23 cellular contexts compared by ENCODE assay signal in the genomic region with DNA sequence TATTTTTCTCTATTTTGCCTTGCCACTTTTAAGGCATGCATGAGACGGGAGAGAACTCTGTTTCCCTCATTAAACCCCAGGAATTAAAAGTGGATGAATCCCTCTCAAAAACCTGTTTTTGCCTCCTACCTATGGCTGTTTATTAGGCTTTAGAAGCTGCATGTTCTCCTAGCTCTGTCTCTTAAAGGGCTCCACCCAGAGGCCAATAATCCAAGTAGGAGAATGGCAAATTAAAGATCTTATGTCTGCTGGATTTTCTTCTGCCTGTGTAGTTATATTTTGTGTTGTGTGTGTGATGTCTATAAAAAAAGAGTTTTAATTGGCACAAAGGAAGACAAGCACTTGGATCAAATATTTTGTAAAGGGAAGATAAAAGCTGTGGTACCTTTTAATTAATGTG. TPM values are rescaled to one million over a fixed set of nuclear protein-coding genes. Genes with fewer than 3 reads are reported as not detected.
DNase-seq lines count a peak whose midpoint lies in the region; ATAC-seq, FAIRE-seq and TF ChIP-seq lines count a peak whose summit lies in the region.
"Had no signal": no experiment of that assay in that cellular context is flagged by ENCODE, and none has a peak within 500 bp of the region (broad histone marks: within the 10 kb centered on the region; RNA-seq: fewer than 3 reads in every experiment).

No MANE protein-coding gene starts in this region.

- no peaks in the 10 kb centered on the region for H3K79me2 ChIP-seq in HepG2 (ENCODE audit: insufficient read depth, low read length)

- POLR2A ChIA-PET in HepG2 (lab: Yijun Ruan, JAX) = no interaction called here

- no peak for FAIRE-seq in HepG2 (lab: Jason Lieb, UNC)
- FAIRE-seq: endothelial cell of umbilical vein, keratinocyte, pancreas had no signal

- CTCF ChIA-PET in HepG2 (lab: Yijun Ruan, JAX; ENCODE audit: low intra/inter-chr PET ratio, low total read pairs) = no interaction called here

- ATAC-seq in HepG2 (no peak), GM19395 (IDR thresholded peaks at IDR 0.05; ENCODE audit: unreplicated experiment) (no peak), GM18498 (IDR thresholded peaks at IDR 0.05; ENCODE audit: unreplicated experiment) (no peak)
- ATAC-seq: activated naive CD4-positive, alpha-beta T cell treated with anti-CD3 and anti-CD28 coated beads, Interleukin-2, amount 50 U/mL, for 72 hours; mucosa of descending colon; pancreas had no signal

- peak; percentile 12 for TF ChIP-seq CTCF in brain microvascular endothelial cell (IDR thresholded peaks at IDR 0.05; ENCODE audit: low read depth, low read length, missing control alignments)
- TF ChIP-seq CTCF in HepG2 (CRISPR knock-in tag; IDR thresholded peaks at IDR 0.05) = no peak

- intact Hi-C loops in HepG2 (cut with micrococcal nuclease; ENCODE audit: unreplicated experiment) = no loop called here

- in situ Hi-C loops in Caki2 (cut with HindIII; ENCODE audit: low pct_unique_long_range_greater_than_20kb, low sequenced_read_pairs) = no loop called here
- in situ Hi-C loops in brain microvascular endothelial cell (cut with HindIII; ENCODE audit: low pct_ligation_motif_present, low sequenced_read_pairs) = no loop called here
- in situ Hi-C loops in HepG2 (cut with HindIII; ENCODE audit: extremely low pct_ligation_motif_present, low pct_unique_long_range_greater_than_20kb) = no loop called here

- H3K9ac ChIP-seq in HepG2 (ENCODE audit: insufficient read depth, low read depth, low read length) = no peak overlapping the region
- H3K9ac ChIP-seq: BLaER1, KMS-11 had no signal

- H3K36me3 ChIP-seq in brain microvascular endothelial cell (replicated peaks) (no peaks in the 10 kb centered on the region), HepG2 (replicated peaks in 1 of 2; ENCODE audit: control insufficient read depth in 1 of 2, insufficient read depth in 2 of 2, low read length in 2 of 2) (no peaks in the 10 kb centered on the region)
- H3K36me3 ChIP-seq: BLaER1, pancreas, vagina had no signal

- no peak overlapping the region for H3K4me3 ChIP-seq in brain microvascular endothelial cell (ENCODE audit: low read depth, low read length)
- H3K4me3 ChIP-seq in HepG2 (replicated peaks in 1 of 3; ENCODE audit: insufficient read depth in 1 of 3, low read depth in 2 of 3, low read length in 3 of 3) = no peak overlapping the region
- H3K4me3 ChIP-seq: BLaER1, mucosa of descending colon, pancreas, smooth muscle cell, vagina had no signal

- no peak for TF ChIP-seq RAD21 in HepG2 (CRISPR knock-in tag; IDR thresholded peaks at IDR 0.05)

- H3K9me3 ChIP-seq in HepG2 (ENCODE audit: low read length) = peaks cover 22% of the 10 kb centered on the region
- H3K9me3 ChIP-seq: BLaER1, mucosa of descending colon, pancreas, vagina had no signal

- no peak overlapping the region for H3K4me2 ChIP-seq in HepG2 (ENCODE audit: low read depth, low read length)
- H3K4me2 ChIP-seq: BLaER1, KMS-11, smooth muscle cell had no signal

- TF ChIP-seq EP300 in HepG2 (IDR thresholded peaks at IDR 0.05; ENCODE audit: low read depth in 2 of 2, low read length in 2 of 2) = no peak
- no peak for TF ChIP-seq EP300 in HepG2 (CRISPR knock-in tag; IDR thresholded peaks at IDR 0.05; ENCODE audit: borderline replicate concordance)

- H3K27ac ChIP-seq in brain microvascular endothelial cell (no peak overlapping the region), HepG2 (ENCODE audit: extremely low read length, insufficient read depth, low read length) (no peak overlapping the region)
- H3K27ac ChIP-seq: BLaER1, KMS-11, pancreas, vagina had no signal

- WGBS in HepG2 (ENCODE audit: low lambda C conversion rate) = 0% methylated on average over 1 of the region's 1 CpG

- H2AFZ ChIP-seq in HepG2 (ENCODE audit: low read length) = no peak overlapping the region

- DNase-seq in Caki2 (ENCODE audit: low read depth) (peak; percentile 2), LHCN-M2 (ENCODE audit: low read depth) (peak; percentile 0), brain microvascular endothelial cell (no peak), midbrain (lab: John Stamatoyannopoulos, UW) (peak; percentile 5), HepG2 (ENCODE audit: low spot score) (no peak), NCI-H446 (lab: John Stamatoyannopoulos, UW) (no peak)
- DNase-seq: activated CD4-positive, alpha-beta T cell treated with anti-CD3 and anti-CD28 coated beads, Interleukin-2, amount 10 ng/mL, durations not matched to agents 7 days and 5 days; caudate nucleus; glutamatergic neuron; mucosa of descending colon; NCI-H2029; NCI-H774; pancreas; T1000 had no signal

- H3K27me3 ChIP-seq in brain microvascular endothelial cell (replicated peaks) (no peaks in the 10 kb centered on the region), HepG2 (ENCODE audit: control insufficient read depth in 1 of 2, insufficient read depth in 2 of 2, low read length in 2 of 2) (no peaks in the 10 kb centered on the region)
- H3K27me3 ChIP-seq: pancreas, vagina had no signal

- H4K20me1 ChIP-seq in HepG2 (ENCODE audit: insufficient read depth, low read length) = no peaks in the 10 kb centered on the region
- H4K20me1 ChIP-seq: BLaER1 had no signal

- BruUV-seq in HepG2 (replicated peaks; lab: Mats Ljungman, UMichigan) = no TSS peak

- no peak for TF ChIP-seq POLR2A in HepG2 (IDR thresholded peaks at IDR 0.05; ENCODE audit: insufficient read depth in 1 of 2, low read depth in 2 of 2, low read length in 2 of 2)

- H3K4me1 ChIP-seq in HepG2 (ENCODE audit: insufficient read depth, low read length) = no peaks in the 10 kb centered on the region
- H3K4me1 ChIP-seq: BLaER1, pancreas, vagina had no signal

RNA-seq across cellular contexts. Expression of gene MAGEC1, which starts 32.4 kb away (rescaled TPM):
- total RNA-seq in Caki2 (2014; rRNA removed; shearing (Covaris generic); ENCODE audit: low replicate concordance) = not detected in 2 replicates
- total RNA-seq in LHCN-M2 (2014; rRNA removed) (not detected in 2 replicates), HepG2 (2016; rRNA removed; fragmentation: Illumina TruSeq; extraction: Trizol) (not detected in 2 replicates)
- not detected for polyA plus RNA-seq in LHCN-M2 (2012)
- total RNA-seq in HepG2 (2016; cell fraction: cytosol; rRNA removed; fragmentation: Illumina TruSeq; extraction: Trizol; ENCODE audit: low read depth) = not detected in 2 replicates
- total RNA-seq in HepG2 (2016; cell fraction: insoluble cytoplasmic fraction; rRNA removed; fragmentation: Illumina TruSeq; extraction: Trizol) = not detected in 2 replicates
- total RNA-seq in HepG2 (2016; cell fraction: membrane; rRNA removed; fragmentation: Illumina TruSeq; extraction: Trizol) = not detected in 2 replicates
- not detected in 2 replicates for total RNA-seq in HepG2 (2016; cell fraction: nucleus; rRNA removed; fragmentation: Illumina TruSeq; extraction: Trizol)
- not detected in 2 replicates for polyA plus RNA-seq in HepG2 (2011; rRNA removed)
- not detected in 2 replicates for polyA plus RNA-seq in HepG2 (2011; cell fraction: cytosol; rRNA removed)
- polyA plus RNA-seq in HepG2 (2011; cell fraction: nucleus; rRNA removed) = not detected in 2 replicates
- not detected in 2 replicates for polyA plus RNA-seq in HepG2 (2012)
- not detected in 2 replicates for polyA plus RNA-seq in HepG2 (2016; cell fraction: cytosol; fragmentation: Illumina TruSeq; extraction: Trizol; ENCODE audit: low read depth)
- not detected in 2 replicates for polyA plus RNA-seq in HepG2 (2016; cell fraction: insoluble cytoplasmic fraction; fragmentation: Illumina TruSeq; extraction: Trizol; ENCODE audit: low read depth)
- not detected in 2 replicates for polyA plus RNA-seq in HepG2 (2016; cell fraction: membrane; fragmentation: Illumina TruSeq; extraction: Trizol; ENCODE audit: low read depth)
- polyA plus RNA-seq in HepG2 (2016; cell fraction: nucleus; fragmentation: Illumina TruSeq; extraction: Trizol; ENCODE audit: insufficient read depth, low read depth) = not detected in 2 replicates
- polyA minus RNA-seq in HepG2 (2011; rRNA and poly(A)+ RNA removed; ENCODE audit: low replicate concordance) = not detected in 2 replicates
- polyA minus RNA-seq in HepG2 (2011; cell fraction: cytosol; rRNA and poly(A)+ RNA removed) = not detected in 2 replicates
- polyA minus RNA-seq in HepG2 (2011; cell fraction: nucleus; rRNA and poly(A)+ RNA removed) = not detected in 2 replicates
- total RNA-seq: activated CD4-positive, alpha-beta T cell treated with anti-CD3 and anti-CD28 coated beads, Interleukin-2, amount 10 ng/mL, durations not matched to agents 7 days and 5 days; activated naive CD4-positive, alpha-beta T cell treated with anti-CD3 and anti-CD28 coated beads, Interleukin-2, amount 50 U/mL, for 72 hours; endothelial cell of umbilical vein; mucosa of descending colon; pancreas; smooth muscle cell; vagina had no signal
- polyA plus RNA-seq: endothelial cell of umbilical vein, keratinocyte, pancreas, smooth muscle cell had no signal

Comparison
In these comparisons a context has a peak if more than half of its experiments do, and no peak if none do; other contexts are left out.
1. DNase-seq: peak in Caki2 (single experiment), LHCN-M2 (single experiment) and midbrain (single experiment); none in brain microvascular endothelial cell (single experiment), HepG2 (single experiment) and NCI-H446 (0 of 2).